Comparison of ENCODE assay signal across 9 cellular contexts in the genomic region with DNA sequence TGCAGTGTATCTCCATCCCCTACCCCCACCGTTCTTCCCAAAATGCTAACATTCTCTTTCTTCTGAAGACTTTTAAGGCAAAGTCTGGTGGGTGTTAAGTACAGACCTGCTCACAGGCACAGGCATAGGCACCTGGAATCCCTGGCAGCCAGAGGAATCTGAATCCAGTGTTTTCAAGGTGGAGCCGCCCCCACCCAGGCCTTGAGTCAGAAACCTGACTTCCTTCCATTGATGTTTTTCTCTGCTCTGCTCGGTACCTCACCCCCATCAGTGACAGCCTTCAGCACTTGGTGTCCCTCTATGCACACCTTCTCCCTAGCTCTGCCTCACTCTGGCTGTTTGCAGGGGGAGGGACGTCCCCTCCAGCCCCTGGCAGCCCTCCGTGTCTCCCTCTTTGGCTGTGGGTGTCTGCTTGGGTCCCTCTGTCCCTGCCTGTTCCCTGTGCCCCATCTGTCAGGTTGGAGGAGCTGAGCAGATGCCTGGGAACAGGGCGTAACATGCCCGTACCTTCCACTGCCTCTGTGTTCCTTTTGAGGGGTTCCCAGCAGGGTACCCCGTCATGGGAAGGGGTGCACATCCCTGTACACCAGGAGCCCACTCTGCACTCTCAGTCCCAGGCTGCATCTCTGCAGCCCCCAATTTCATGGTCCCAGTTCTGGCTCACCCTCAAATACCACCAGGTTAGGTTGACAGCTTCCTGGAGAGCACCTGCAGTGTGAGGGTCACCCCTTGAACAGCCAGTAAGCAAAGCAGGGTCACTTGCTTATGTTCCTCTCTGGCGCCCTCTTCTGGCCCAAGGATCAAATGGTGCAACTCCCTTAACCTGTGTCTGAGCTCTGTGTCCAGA. TPM values are rescaled to one million over a fixed set of nuclear protein-coding genes. Genes with fewer than 3 reads are reported as not detected.
DNase-seq lines count a peak whose midpoint lies in the region; ATAC-seq and TF ChIP-seq lines count a peak whose summit lies in the region.
"Had no signal": no experiment of that assay in that cellular context is flagged by ENCODE, and none has a peak within 500 bp of the region (broad histone marks: within the 10 kb centered on the region; RNA-seq: fewer than 3 reads in every experiment).

No MANE protein-coding gene starts in this region.

- peak; percentile 73 for TF ChIP-seq RAD21 in Ishikawa (IDR thresholded peaks at IDR 0.05; ENCODE audit: low read depth)

- H3K9me3 ChIP-seq in Peyer's patch (no peaks in the 10 kb centered on the region), fibroblast of lung (ENCODE audit: control insufficient read depth, insufficient read depth, low read depth, low read length) (no peaks in the 10 kb centered on the region)

- H3K27me3 Mint-ChIP-seq in neural crest cell (ENCODE audit: low read depth) = peaks cover 10% of the 10 kb centered on the region

- no peak for TF ChIP-seq POLR2A in Peyer's patch (IDR thresholded peaks at IDR 0.05)

- no peak for TF ChIP-seq EP300 in Ishikawa (IDR thresholded peaks at IDR 0.05; ENCODE audit: borderline replicate concordance)

- H3K36me3 Mint-ChIP-seq in neural crest cell (ENCODE audit: low read depth) = no peaks in the 10 kb centered on the region

- H3K4me2 ChIP-seq in fibroblast of lung (ENCODE audit: extremely low read depth, insufficient read depth, low read length) = no peak overlapping the region

- H3K27ac Mint-ChIP-seq in neural crest cell (ENCODE audit: unreplicated experiment) = peak overlapping the region; percentile 47

- peaks cover 12% of the 10 kb centered on the region for H3K4me1 Mint-ChIP-seq in neural crest cell

- H3K9ac ChIP-seq in fibroblast of lung (ENCODE audit: insufficient read depth, low read length) = no peak overlapping the region

- no peak for ATAC-seq in HG03439 (IDR thresholded peaks at IDR 0.05; ENCODE audit: unreplicated experiment)

- H3K27me3 ChIP-seq in Peyer's patch = no peaks in the 10 kb centered on the region
- no peaks in the 10 kb centered on the region for H3K27me3 ChIP-seq in fibroblast of lung (ENCODE audit: control insufficient read depth, insufficient read depth, low read length)

- no peaks in the 10 kb centered on the region for H3K9me3 Mint-ChIP-seq in neural crest cell

- H2AFZ ChIP-seq in fibroblast of lung (ENCODE audit: low read length) = no peak overlapping the region

- TF ChIP-seq CTCF in Peyer's patch (IDR thresholded peaks at IDR 0.05) (peak; percentile 38 to 77 (median 72)), fibroblast of lung (conservative IDR thresholded peaks at IDR 0.05 in 1 of 2, IDR thresholded peaks at IDR 0.05 in 1 of 2; ENCODE audit: low read depth in 1 of 2, low read length in 2 of 2) (peak; percentile 65 to 87), neural crest cell (conservative IDR thresholded peaks at IDR 0.05) (peak; percentile 79)

- H3K4me3 ChIP-seq in Peyer's patch = no peak overlapping the region
- no peak overlapping the region for H3K4me3 ChIP-seq in fibroblast of lung (replicated peaks in 1 of 4; ENCODE audit: control extremely low read depth in 1 of 4, insufficient read depth in 1 of 4, low read depth in 3 of 4, low read length in 4 of 4)

- H3K79me2 ChIP-seq in fibroblast of lung (ENCODE audit: control insufficient read depth, insufficient read depth, low read length) = no peaks in the 10 kb centered on the region

- H3K27ac ChIP-seq in Peyer's patch = no peak overlapping the region
- H3K27ac ChIP-seq in fibroblast of lung (ENCODE audit: insufficient read depth, low read length) = no peak overlapping the region
- H3K27ac ChIP-seq: epithelial cell of prostate had no signal

- H3K36me3 ChIP-seq in Peyer's patch (no peaks in the 10 kb centered on the region), fibroblast of lung (ENCODE audit: control insufficient read depth, insufficient read depth, low read length) (peaks cover 29% of the 10 kb centered on the region)

- H3K4me1 ChIP-seq in Peyer's patch (peaks cover 0 to 6% (median 0%) of the 10 kb centered on the region in 4 donors), fibroblast of lung (ENCODE audit: control insufficient read depth, extremely low read depth, insufficient read depth, low read length) (peaks cover 1% of the 10 kb centered on the region)

- no peaks in the 10 kb centered on the region for H4K20me1 ChIP-seq in fibroblast of lung (ENCODE audit: control insufficient read depth, extremely low read depth, insufficient read depth, low read length)

- DNase-seq in EL = peak; percentile 81
- DNase-seq in Peyer's patch = peak; percentile 75 to 93 (median 84)
- DNase-seq in activated T-cell treated with anti-CD3 and anti-CD28 coated beads, Interleukin-2, amount 50 U/mL, for 1 hour = peak; percentile 78
- DNase-seq in fibroblast of lung (ENCODE audit: low read depth in 2 of 2) = peak; percentile 56 to 79
- peak; percentile 79 for DNase-seq in neural crest cell (ENCODE audit: low read depth, low spot score)
- DNase-seq in stromal cell of bone marrow (ENCODE audit: low read depth) = peak; percentile 54

- H3K4me3 Mint-ChIP-seq in neural crest cell = peak overlapping the region; percentile 52

TF ChIP-seq in Ishikawa, 13 proteins besides CTCF, POLR2A, EP300 and RAD21:
- TF ChIP-seq, protein P1, sequence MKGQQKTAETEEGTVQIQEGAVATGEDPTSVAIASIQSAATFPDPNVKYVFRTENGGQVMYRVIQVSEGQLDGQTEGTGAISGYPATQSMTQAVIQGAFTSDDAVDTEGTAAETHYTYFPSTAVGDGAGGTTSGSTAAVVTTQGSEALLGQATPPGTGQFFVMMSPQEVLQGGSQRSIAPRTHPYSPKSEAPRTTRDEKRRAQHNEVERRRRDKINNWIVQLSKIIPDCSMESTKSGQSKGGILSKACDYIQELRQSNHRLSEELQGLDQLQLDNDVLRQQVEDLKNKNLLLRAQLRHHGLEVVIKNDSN (IDR thresholded peaks at IDR 0.05) = no peak
- TF ChIP-seq TEAD4 (IDR thresholded peaks at IDR 0.05) (no peak), TCF12 (IDR thresholded peaks at IDR 0.05; ENCODE audit: low read depth) (no peak), TAF1 (IDR thresholded peaks at IDR 0.05; ENCODE audit: low read depth) (no peak), NFIC (IDR thresholded peaks at IDR 0.05) (no peak), EGR1 (IDR thresholded peaks at IDR 0.05) (no peak), CEBPB (IDR thresholded peaks at IDR 0.05) (no peak), YY1 (IDR thresholded peaks at IDR 0.05; ENCODE audit: low read depth) (no peak), CREB1 (IDR thresholded peaks at IDR 0.05; ENCODE audit: low read depth) (no peak), ZBTB7A (IDR thresholded peaks at IDR 0.05; ENCODE audit: low read depth) (no peak)
- TF ChIP-seq, protein P2, sequence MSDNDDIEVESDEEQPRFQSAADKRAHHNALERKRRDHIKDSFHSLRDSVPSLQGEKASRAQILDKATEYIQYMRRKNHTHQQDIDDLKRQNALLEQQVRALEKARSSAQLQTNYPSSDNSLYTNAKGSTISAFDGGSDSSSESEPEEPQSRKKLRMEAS (IDR thresholded peaks at IDR 0.05) = no peak
- TF ChIP-seq, protein P3, sequence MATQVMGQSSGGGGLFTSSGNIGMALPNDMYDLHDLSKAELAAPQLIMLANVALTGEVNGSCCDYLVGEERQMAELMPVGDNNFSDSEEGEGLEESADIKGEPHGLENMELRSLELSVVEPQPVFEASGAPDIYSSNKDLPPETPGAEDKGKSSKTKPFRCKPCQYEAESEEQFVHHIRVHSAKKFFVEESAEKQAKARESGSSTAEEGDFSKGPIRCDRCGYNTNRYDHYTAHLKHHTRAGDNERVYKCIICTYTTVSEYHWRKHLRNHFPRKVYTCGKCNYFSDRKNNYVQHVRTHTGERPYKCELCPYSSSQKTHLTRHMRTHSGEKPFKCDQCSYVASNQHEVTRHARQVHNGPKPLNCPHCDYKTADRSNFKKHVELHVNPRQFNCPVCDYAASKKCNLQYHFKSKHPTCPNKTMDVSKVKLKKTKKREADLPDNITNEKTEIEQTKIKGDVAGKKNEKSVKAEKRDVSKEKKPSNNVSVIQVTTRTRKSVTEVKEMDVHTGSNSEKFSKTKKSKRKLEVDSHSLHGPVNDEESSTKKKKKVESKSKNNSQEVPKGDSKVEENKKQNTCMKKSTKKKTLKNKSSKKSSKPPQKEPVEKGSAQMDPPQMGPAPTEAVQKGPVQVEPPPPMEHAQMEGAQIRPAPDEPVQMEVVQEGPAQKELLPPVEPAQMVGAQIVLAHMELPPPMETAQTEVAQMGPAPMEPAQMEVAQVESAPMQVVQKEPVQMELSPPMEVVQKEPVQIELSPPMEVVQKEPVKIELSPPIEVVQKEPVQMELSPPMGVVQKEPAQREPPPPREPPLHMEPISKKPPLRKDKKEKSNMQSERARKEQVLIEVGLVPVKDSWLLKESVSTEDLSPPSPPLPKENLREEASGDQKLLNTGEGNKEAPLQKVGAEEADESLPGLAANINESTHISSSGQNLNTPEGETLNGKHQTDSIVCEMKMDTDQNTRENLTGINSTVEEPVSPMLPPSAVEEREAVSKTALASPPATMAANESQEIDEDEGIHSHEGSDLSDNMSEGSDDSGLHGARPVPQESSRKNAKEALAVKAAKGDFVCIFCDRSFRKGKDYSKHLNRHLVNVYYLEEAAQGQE (IDR thresholded peaks at IDR 0.05; ENCODE audit: low read depth) = no peak

RNA-seq across cellular contexts. Expression of a gene that starts 6.7 kb away (rescaled TPM):
- total RNA-seq in Peyer's patch (10 to 100 TPM in 3 of 4 donors, 1 to 10 TPM in 1; 6.3 to 15.3 (median 13.2) TPM), fibroblast of lung (20.0 and 33.2 TPM in 2 replicates), neural crest cell (32.6 and 33.7 TPM in 2 replicates)
- 18.1 and 27.6 TPM in 2 replicates for polyA plus RNA-seq in fibroblast of lung
- 32.4 and 46.7 TPM in 2 replicates for polyA plus RNA-seq in fibroblast of lung (2012)
- 44.6 and 47.5 TPM in 2 replicates for polyA minus RNA-seq in fibroblast of lung (ENCODE audit: low replicate concordance)

RNA-seq across cellular contexts. Expression of a gene that starts 7.1 kb away (rescaled TPM):
- total RNA-seq in Peyer's patch (100 to 1,000 TPM in 3 of 4 donors, 10 to 100 TPM in 1; 88.3 to 143 (median 129) TPM), fibroblast of lung (38.5 and 65.4 TPM in 2 replicates), neural crest cell (54.2 and 55.9 TPM in 2 replicates)
- polyA plus RNA-seq in fibroblast of lung = 47.6 and 66.1 TPM in 2 replicates
- polyA plus RNA-seq in fibroblast of lung (2012) = 23.4 and 32.0 TPM in 2 replicates
- polyA minus RNA-seq in fibroblast of lung (ENCODE audit: low replicate concordance) = 20.3 and 31.6 TPM in 2 replicates

RNA-seq across cellular contexts. Expression of a gene that starts 8.9 kb away (rescaled TPM):
- total RNA-seq in Peyer's patch (1 to 10 TPM in 1 of 4 donors, not detected in 3; 1.4 TPM), fibroblast of lung (0.26 and 0.83 TPM in 2 replicates), neural crest cell (0.43 and 0.61 TPM in 2 replicates)
- 0.16 and 0.17 TPM in 2 replicates for polyA plus RNA-seq in fibroblast of lung
- 0.39 and 0.43 TPM in 2 replicates for polyA plus RNA-seq in fibroblast of lung (2012)
- polyA minus RNA-seq in fibroblast of lung (ENCODE audit: low replicate concordance) = not detected in 2 replicates
